ENCODE assay signal across 28 cellular contexts in genomic region chr10:97533888-97534287, GRCh38. TPM values are rescaled to one million over a fixed set of nuclear protein-coding genes. Genes with fewer than 3 reads are reported as not detected.
"Had no signal": no experiment of that assay in that cellular context is flagged by ENCODE, and none has a peak within 500 bp of the region (broad histone marks: within the 10 kb centered on the region; RNA-seq: fewer than 3 reads in every experiment).

No MANE protein-coding gene starts in this region.

- H3K9ac ChIP-seq: neural progenitor cell had no signal

- H3K27ac Mint-ChIP-seq: activated CD4-positive, alpha-beta T cell treated with anti-CD3 and anti-CD28 coated beads, Interleukin-2, amount 10 ng/mL, durations not matched to agents 7 days and 5 days; activated CD8-positive, alpha-beta T cell treated with anti-CD3 and anti-CD28 coated beads for 36 hours; activated naive CD4-positive, alpha-beta T cell treated with anti-CD3 and anti-CD28 coated beads, Interleukin-2, amount 50 U/mL, for 24 hours; activated naive CD8-positive, alpha-beta T cell treated with anti-CD3 and anti-CD28 coated beads, Interleukin-2, amount 50 U/mL, for 24 hours; activated T-helper 17 cell treated with anti-CD3 and anti-CD28 coated beads, Interleukin-2, amount 50 U/mL, for 72 hours; memory B cell; natural killer cell; stimulated activated naive CD8-positive, alpha-beta T cell treated with anti-CD3 and anti-CD28 coated beads, Interleukin-15, Interleukin-2, amounts not matched to agents 100 ng/mL and 50 ng/mL, for 24 hours; T-helper 1 cell treated with Interleukin-12 subunit alpha and Interleukin-12 subunit beta and Interleukin-4 antibody, amounts not matched to agents 30 μg/mL and 1 μg/mL, for 36 hours had no signal

- H3K4me3 Mint-ChIP-seq: activated CD4-positive, alpha-beta T cell treated with anti-CD3 and anti-CD28 coated beads, Interleukin-2, amount 10 ng/mL, durations not matched to agents 7 days and 5 days; activated CD8-positive, alpha-beta T cell treated with anti-CD3 and anti-CD28 coated beads for 36 hours; activated naive CD4-positive, alpha-beta T cell treated with anti-CD3 and anti-CD28 coated beads, Interleukin-2, amount 50 U/mL, for 24 hours; activated naive CD8-positive, alpha-beta T cell treated with anti-CD3 and anti-CD28 coated beads, Interleukin-2, amount 50 U/mL, for 24 hours; activated T-cell treated with anti-CD3 and anti-CD28 coated beads, Interleukin-2, amount 50 U/mL, for 4 hours; activated T-helper 17 cell treated with anti-CD3 and anti-CD28 coated beads, Interleukin-2, amount 50 U/mL, for 72 hours; memory B cell; natural killer cell; neural progenitor cell; stimulated activated naive CD8-positive, alpha-beta T cell treated with anti-CD3 and anti-CD28 coated beads, Interleukin-15, Interleukin-2, amounts not matched to agents 100 ng/mL and 50 ng/mL, for 24 hours; T-helper 1 cell treated with Interleukin-12 subunit alpha and Interleukin-12 subunit beta and Interleukin-4 antibody, amounts not matched to agents 30 μg/mL and 1 μg/mL, for 36 hours had no signal

- H3K4me1 ChIP-seq: colonic mucosa, neural progenitor cell had no signal

- H3K27ac ChIP-seq: colonic mucosa, epithelial cell of prostate, esophagus squamous epithelium, heart right ventricle, neural progenitor cell, thoracic aorta had no signal

- H2AFZ ChIP-seq: neural progenitor cell had no signal

- H3K36me3 Mint-ChIP-seq: natural killer cell had no signal

- H3K9me3 ChIP-seq: colonic mucosa, esophagus squamous epithelium, heart right ventricle, thoracic aorta, upper lobe of left lung had no signal

- H3K4me2 ChIP-seq: neural progenitor cell had no signal

- ATAC-seq: activated CD8-positive, alpha-beta T cell treated with anti-CD3 and anti-CD28 coated beads for 36 hours; activated naive CD8-positive, alpha-beta T cell treated with anti-CD3 and anti-CD28 coated beads, Interleukin-2, amount 50 U/mL, for 24 hours; activated T-cell treated with anti-CD3 and anti-CD28 coated beads, Interleukin-2, amount 50 U/mL, for 4 hours; activated T-helper 17 cell treated with anti-CD3 and anti-CD28 coated beads, Interleukin-2, amount 50 U/mL, for 72 hours; natural killer cell had no signal

- H3K4me3 ChIP-seq: colonic mucosa, esophagus squamous epithelium, heart right ventricle, neural progenitor cell, thoracic aorta, upper lobe of left lung had no signal

- H3K4me1 Mint-ChIP-seq: activated CD4-positive, alpha-beta T cell treated with anti-CD3 and anti-CD28 coated beads, Interleukin-2, amount 10 ng/mL, durations not matched to agents 7 days and 5 days; activated naive CD4-positive, alpha-beta T cell treated with anti-CD3 and anti-CD28 coated beads, Interleukin-2, amount 50 U/mL, for 24 hours; activated naive CD8-positive, alpha-beta T cell treated with anti-CD3 and anti-CD28 coated beads, Interleukin-2, amount 50 U/mL, for 24 hours; activated T-helper 17 cell treated with anti-CD3 and anti-CD28 coated beads, Interleukin-2, amount 50 U/mL, for 72 hours; memory B cell; natural killer cell had no signal

- H3K36me3 ChIP-seq: colonic mucosa, esophagus squamous epithelium, heart right ventricle, neural progenitor cell, thoracic aorta, upper lobe of left lung had no signal

- DNase-seq: activated CD4-positive, alpha-beta T cell treated with anti-CD3 and anti-CD28 coated beads, Interleukin-2, amount 10 ng/mL, durations not matched to agents 7 days and 5 days; activated CD4-positive, CD25-positive, alpha-beta regulatory T cell treated with anti-CD3 and anti-CD28 coated beads, Interleukin-2, amount 50 U/mL, for 72 hours; activated CD8-positive, alpha-beta T cell treated with anti-CD3 and anti-CD28 coated beads for 36 hours; activated naive CD8-positive, alpha-beta T cell treated with anti-CD3 and anti-CD28 coated beads, Interleukin-2, amount 50 U/mL, for 24 hours; activated T-cell treated with anti-CD3 and anti-CD28 coated beads, Interleukin-2, amount 50 U/mL, for 4 hours; colonic mucosa; effector CD8-positive, alpha-beta T cell; esophagus squamous epithelium; foreskin melanocyte; heart right ventricle; natural killer cell; occipital lobe; stimulated activated CD4-positive, alpha-beta T cell treated with anti-CD3 and anti-CD28 coated beads, Interleukin-4, amount 100 ng/mL, for 1 hour; T1000; upper lobe of left lung had no signal

- H3K27me3 ChIP-seq: colonic mucosa, esophagus squamous epithelium, heart right ventricle, neural progenitor cell, upper lobe of left lung had no signal

- H3K9me3 Mint-ChIP-seq: activated CD4-positive, alpha-beta T cell treated with anti-CD3 and anti-CD28 coated beads, Interleukin-2, amount 10 ng/mL, durations not matched to agents 7 days and 5 days; activated CD8-positive, alpha-beta T cell treated with anti-CD3 and anti-CD28 coated beads for 36 hours; activated naive CD4-positive, alpha-beta T cell treated with anti-CD3 and anti-CD28 coated beads, Interleukin-2, amount 50 U/mL, for 24 hours; activated naive CD8-positive, alpha-beta T cell treated with anti-CD3 and anti-CD28 coated beads, Interleukin-2, amount 50 U/mL, for 24 hours; activated T-cell treated with anti-CD3 and anti-CD28 coated beads, Interleukin-2, amount 50 U/mL, for 4 hours; activated T-helper 17 cell treated with anti-CD3 and anti-CD28 coated beads, Interleukin-2, amount 50 U/mL, for 72 hours; memory B cell; natural killer cell; stimulated activated naive CD8-positive, alpha-beta T cell treated with anti-CD3 and anti-CD28 coated beads, Interleukin-15, Interleukin-2, amounts not matched to agents 100 ng/mL and 50 ng/mL, for 24 hours; T-helper 1 cell treated with Interleukin-12 subunit alpha and Interleukin-12 subunit beta and Interleukin-4 antibody, amounts not matched to agents 30 μg/mL and 1 μg/mL, for 36 hours had no signal

RNA-seq across cellular contexts. Expression of gene ANKRD2, which starts 38.7 kb away (rescaled TPM):
- total RNA-seq: activated CD8-positive, alpha-beta T cell treated with anti-CD3 and anti-CD28 coated beads for 36 hours; activated T-cell treated with anti-CD3 and anti-CD28 coated beads, Interleukin-2, amount 50 U/mL, for 4 hours; activated T-helper 17 cell treated with anti-CD3 and anti-CD28 coated beads, Interleukin-2, amount 50 U/mL, for 72 hours; glomerular endothelial cell; mononuclear cell; natural killer cell; occipital lobe; subcutaneous adipose tissue had no signal

RNA-seq across cellular contexts. Expression of gene HOGA1, which starts 50.3 kb away (rescaled TPM):
- total RNA-seq: activated CD4-positive, alpha-beta T cell treated with anti-CD3 and anti-CD28 coated beads, Interleukin-2, amount 10 ng/mL, durations not matched to agents 7 days and 5 days; activated CD8-positive, alpha-beta T cell treated with anti-CD3 and anti-CD28 coated beads for 36 hours; activated T-cell treated with anti-CD3 and anti-CD28 coated beads, Interleukin-2, amount 50 U/mL, for 4 hours; activated T-helper 17 cell treated with anti-CD3 and anti-CD28 coated beads, Interleukin-2, amount 50 U/mL, for 72 hours; mononuclear cell; natural killer cell had no signal

RNA-seq across cellular contexts. Expression of gene C10orf62, which starts 55.6 kb away (rescaled TPM):
- total RNA-seq: activated CD4-positive, alpha-beta T cell treated with anti-CD3 and anti-CD28 coated beads, Interleukin-2, amount 10 ng/mL, durations not matched to agents 7 days and 5 days; activated CD8-positive, alpha-beta T cell treated with anti-CD3 and anti-CD28 coated beads for 36 hours; activated T-cell treated with anti-CD3 and anti-CD28 coated beads, Interleukin-2, amount 50 U/mL, for 4 hours; activated T-helper 17 cell treated with anti-CD3 and anti-CD28 coated beads, Interleukin-2, amount 50 U/mL, for 72 hours; colonic mucosa; dermis microvascular lymphatic vessel endothelial cell; esophagus squamous epithelium; glomerular endothelial cell; kidney epithelial cell; mononuclear cell; occipital lobe had no signal
